9 cellular contexts compared by ENCODE assay signal in genomic region chr12:75944097-75944904, GRCh38.
A peak's percentile ranks its signal among the peaks of the same experiment; 100 is the strongest.
DNase-seq lines count a peak whose midpoint lies in the region; ATAC-seq and TF ChIP-seq lines count a peak whose summit lies in the region.
"Had no signal": no experiment of that assay in that cellular context is flagged by ENCODE, and none has a peak within 500 bp of the region (broad histone marks: within the 10 kb centered on the region; RNA-seq: fewer than 3 reads in every experiment).

No MANE protein-coding gene starts in this region.

- H3K36me3 ChIP-seq in PC-3 (ENCODE audit: low read depth, low read length) (no peaks in the 10 kb centered on the region), mesendoderm (ENCODE audit: control insufficient read depth, insufficient read depth, low read length) (no peaks in the 10 kb centered on the region)

- peak overlapping the region in 1 of 2 donors; percentile 71 for H3K4me3 Mint-ChIP-seq in CD14-positive monocyte
- peak overlapping the region; percentile 45 for H3K4me3 Mint-ChIP-seq in central memory CD8-positive, alpha-beta T cell

- peak overlapping the region; percentile 95 for H3K18ac ChIP-seq in mesendoderm (ENCODE audit: low read length)

- peaks cover 0 to 2% of the 10 kb centered on the region in 2 donors for H3K36me3 Mint-ChIP-seq in CD14-positive monocyte
- H3K36me3 Mint-ChIP-seq in central memory CD8-positive, alpha-beta T cell (ENCODE audit: insufficient read depth), result peaks cover 2% of the 10 kb centered on the region

- no peaks in the 10 kb centered on the region for H3K9me3 ChIP-seq in PC-3 (ENCODE audit: low read length)

- H4K5ac ChIP-seq in mesendoderm (ENCODE audit: low read length), result no peak overlapping the region

- H3K9me2 ChIP-seq in PC-3 (replicated peaks; ENCODE audit: low read length), result no peaks in the 10 kb centered on the region

- peak overlapping the region; percentile 39 for H3K56ac ChIP-seq in mesendoderm (ENCODE audit: low read length)

- H3K27me3 ChIP-seq in PC-3 (ENCODE audit: low read length) (no peaks in the 10 kb centered on the region), mesendoderm (ENCODE audit: insufficient read depth, low read length, poor library complexity) (no peaks in the 10 kb centered on the region)

- BruUV-seq in PC-3 (replicated peaks; lab: Mats Ljungman, UMichigan), result no TSS peak

- H2BK15ac ChIP-seq in mesendoderm (replicated peaks; ENCODE audit: low read depth), result peak overlapping the region; percentile 93

- peaks cover 19% of the 10 kb centered on the region for H3K4me1 Mint-ChIP-seq in CD14-positive monocyte
- peaks cover 17% of the 10 kb centered on the region for H3K4me1 Mint-ChIP-seq in central memory CD8-positive, alpha-beta T cell

- peak overlapping the region; percentile 78 for H2BK120ac ChIP-seq in mesendoderm (ENCODE audit: low read depth, low read length)

- H3K4me1 ChIP-seq in PC-3 (ENCODE audit: insufficient read depth, low read length), result peaks cover 23% of the 10 kb centered on the region
- H3K4me1 ChIP-seq in mesendoderm (ENCODE audit: control insufficient read depth, low read depth, low read length), result peaks cover 10% of the 10 kb centered on the region

- peak overlapping the region; percentile 94 for H2BK5ac ChIP-seq in mesendoderm (ENCODE audit: low read length)

- intact Hi-C loops in CD14-positive monocyte (cut with micrococcal nuclease), result loop anchor here in 1 of 2 donors (1.0 to 5.0 kb wide), 2 partner anchors 33 to 76 kb away; no protein-coding TSS in a partner anchor
- intact Hi-C loops in PC-3 (cut with micrococcal nuclease), result loop anchor here (1.0 to 2.0 kb wide), 6 partner anchors 34 to 220 kb away; no protein-coding TSS in a partner anchor

- peak overlapping the region; percentile 21; the same call in 1 of the 2 replicates for H2AFZ ChIP-seq in PC-3 (ENCODE audit: low read length)

- H3K27ac ChIP-seq in PC-3 (ENCODE audit: low read length), result peak overlapping the region; percentile 98
- H3K27ac ChIP-seq in mesendoderm (ENCODE audit: low read depth, low read length), result peak overlapping the region; percentile 90
- no peak overlapping the region for H3K27ac ChIP-seq in caudate nucleus (ENCODE audit: low read depth, low read length)
- H3K27ac ChIP-seq: VCaP had no signal

- ATAC-seq in GM19023 (IDR thresholded peaks at IDR 0.05; ENCODE audit: unreplicated experiment) (peak; percentile 92), HG03097 (IDR thresholded peaks at IDR 0.05; ENCODE audit: low FRiP score, unreplicated experiment) (peak; percentile 85), PC-3 (peak; percentile 86)
- ATAC-seq in central memory CD8-positive, alpha-beta T cell (replicated peaks; ENCODE audit: extremely low read depth, poor library complexity, severe bottlenecking), result peak; percentile 88

- peak overlapping the region; percentile 87 for H2AK5ac ChIP-seq in mesendoderm (ENCODE audit: low read length)

- H3K79me2 ChIP-seq in PC-3 (ENCODE audit: low read length) (no peaks in the 10 kb centered on the region), mesendoderm (ENCODE audit: control insufficient read depth, insufficient read depth, low read length) (no peaks in the 10 kb centered on the region)

- TF ChIP-seq CTCF in CD14-positive monocyte (IDR thresholded peaks at IDR 0.05) (no peak), PC-3 (conservative IDR thresholded peaks at IDR 0.05; ENCODE audit: low read depth, low read length) (no peak)

- H3K27me3 Mint-ChIP-seq in CD14-positive monocyte (ENCODE audit: low read depth in 3 of 3), result peaks cover 0 to 6% (median 3%) of the 10 kb centered on the region in 3 donors
- H3K27me3 Mint-ChIP-seq in central memory CD8-positive, alpha-beta T cell, result no peaks in the 10 kb centered on the region

- H3K9ac ChIP-seq in PC-3 (ENCODE audit: low read length), result peak overlapping the region; percentile 70
- no peak overlapping the region for H3K9ac ChIP-seq in mesendoderm (ENCODE audit: low read length)

- POLR2A ChIA-PET in PC-3 (lab: Charles Lee; ENCODE audit: unreplicated experiment), result interaction anchor here (0.6 kb wide), 3 partner anchors 86 to 404 kb away, joined by 3 to 4 read pairs (median 4); no protein-coding TSS in a partner anchor

- WGBS in mesendoderm (ENCODE audit: extremely low coverage, insufficient coverage, low lambda C conversion rate), result no CpG with 5 or more reads among the region's 1 CpG

- CTCF ChIA-PET in PC-3 (lab: Charles Lee), result no interaction called here

- H4K20me1 ChIP-seq in PC-3 (ENCODE audit: low read length), result no peaks in the 10 kb centered on the region

- H3K79me1 ChIP-seq in mesendoderm (ENCODE audit: low read length), result no peaks in the 10 kb centered on the region

- H3F3A ChIP-seq in PC-3 (ENCODE audit: low read length, unreplicated experiment), result peaks cover 6% of the 10 kb centered on the region

- no peak overlapping the region for H3K23ac ChIP-seq in mesendoderm (ENCODE audit: low read length)

- H4K8ac ChIP-seq in mesendoderm (ENCODE audit: low read depth, low read length), result no peak overlapping the region

- peak overlapping the region; percentile 23; the same call in 1 of the 2 replicates for H3K4me3 ChIP-seq in PC-3 (ENCODE audit: low read length)
- H3K4me3 ChIP-seq in mesendoderm (ENCODE audit: low read length), result no peak overlapping the region

- H3K4ac ChIP-seq in mesendoderm (ENCODE audit: low read depth, low read length), result peak overlapping the region; percentile 56

- H3K9me3 Mint-ChIP-seq in CD14-positive monocyte, result peaks cover 2 to 12% (median 4%) of the 10 kb centered on the region in 7 donors
- H3K9me3 Mint-ChIP-seq in central memory CD8-positive, alpha-beta T cell, result no peaks in the 10 kb centered on the region

- H3K27ac Mint-ChIP-seq in CD14-positive monocyte, result peak overlapping the region; percentile 86 to 97 (median 93)
- peak overlapping the region; percentile 87 for H3K27ac Mint-ChIP-seq in central memory CD8-positive, alpha-beta T cell (ENCODE audit: low read depth)

- DNase-seq in CD14-positive monocyte (ENCODE audit: low spot score) (peak; percentile 52), PC-3 (peak; percentile 96), mesendoderm (peak; percentile 90), nucleus accumbens (lab: John Stamatoyannopoulos, UW) (no peak), caudate nucleus (lab: John Stamatoyannopoulos, UW) (no peak)
- DNase-seq in central memory CD8-positive, alpha-beta T cell (ENCODE audit: low spot score in 2 of 2), result no peak

- H3K4me2 ChIP-seq in PC-3 (ENCODE audit: low read length), result peak overlapping the region; percentile 62
- no peak overlapping the region for H3K4me2 ChIP-seq in mesendoderm (ENCODE audit: low read length)

Comparison
In these comparisons a context has a peak if more than half of its experiments do, and no peak if none do; other contexts are left out.
1. DNase-seq: peak in CD14-positive monocyte (single experiment), PC-3 (single experiment) and mesendoderm (single experiment); none in central memory CD8-positive, alpha-beta T cell (0 of 2), nucleus accumbens (0 of 56) and caudate nucleus (0 of 61).
2. Peak in every context shown above with its lines, with median percentiles within 50 percentile points of each other: ATAC-seq.